Comparison of ENCODE assay signal across 18 cellular contexts in genomic region chr2:65913914-65914786, GRCh38.
"Had no signal": no experiment of that assay in that cellular context is flagged by ENCODE, and none has a peak within 500 bp of the region (broad histone marks: within the 10 kb centered on the region; RNA-seq: fewer than 3 reads in every experiment).

No MANE protein-coding gene starts in this region.

- H3K27ac Mint-ChIP-seq: activated CD4-positive, alpha-beta T cell treated with anti-CD3 and anti-CD28 coated beads for 36 hours; activated naive CD4-positive, alpha-beta T cell treated with anti-CD3 and anti-CD28 coated beads, Interleukin-2, amount 50 U/mL, for 24 hours; natural killer cell; stimulated activated naive B cell treated with anti-CD40 and anti-IgM and Interleukin-4, amounts not matched to agents 10 μg/mL and 1 μg/mL and 100 μg/mL, for 72 hours had no signal

- H3K9me3 Mint-ChIP-seq: activated naive CD4-positive, alpha-beta T cell treated with anti-CD3 and anti-CD28 coated beads, Interleukin-2, amount 50 U/mL, for 24 hours had no signal

- H2AFZ ChIP-seq: hepatocyte had no signal

- H3K27ac ChIP-seq: hepatocyte, neutrophil, pancreas, sigmoid colon, thoracic aorta, upper lobe of right lung, WERI-Rb-1 had no signal

- H3K4me3 Mint-ChIP-seq: activated CD4-positive, alpha-beta T cell treated with anti-CD3 and anti-CD28 coated beads for 36 hours; activated naive CD4-positive, alpha-beta T cell treated with anti-CD3 and anti-CD28 coated beads, Interleukin-2, amount 50 U/mL, for 24 hours; natural killer cell; stimulated activated naive B cell treated with anti-CD40 and anti-IgM and Interleukin-4, amounts not matched to agents 10 μg/mL and 1 μg/mL and 100 μg/mL, for 72 hours had no signal

- H3K36me3 Mint-ChIP-seq: activated naive CD4-positive, alpha-beta T cell treated with anti-CD3 and anti-CD28 coated beads, Interleukin-2, amount 50 U/mL, for 24 hours; natural killer cell; stimulated activated naive B cell treated with anti-CD40 and anti-IgM and Interleukin-4, amounts not matched to agents 10 μg/mL and 1 μg/mL and 100 μg/mL, for 72 hours had no signal

- H3K4me2 ChIP-seq: hepatocyte had no signal

- H3K27me3 ChIP-seq: hepatocyte, neutrophil, pancreas, sigmoid colon, upper lobe of right lung had no signal

- H3K4me1 ChIP-seq: upper lobe of right lung had no signal

- H3K9me3 ChIP-seq: neutrophil, pancreas, sigmoid colon, thoracic aorta, upper lobe of right lung had no signal

- DNase-seq: activated CD4-positive, alpha-beta T cell treated with anti-CD3 and anti-CD28 coated beads for 36 hours; activated CD4-positive, alpha-beta T cell treated with anti-CD3 and anti-CD28 coated beads, Interleukin-2, amount 50 U/mL, for 48 hours; activated gamma-delta T cell; cerebellar nuclear complex; cortex of kidney; effector CD8-positive, alpha-beta T cell; foreskin fibroblast; left cardiac atrium; natural killer cell; pancreas; sigmoid colon; stimulated activated naive B cell treated with anti-CD40 and anti-IgM and Interleukin-4, amounts not matched to agents 10 μg/mL and 1 μg/mL and 100 μg/mL, for 72 hours; upper lobe of right lung; WERI-Rb-1 had no signal

- H3K4me1 Mint-ChIP-seq: activated CD4-positive, alpha-beta T cell treated with anti-CD3 and anti-CD28 coated beads for 36 hours; activated naive CD4-positive, alpha-beta T cell treated with anti-CD3 and anti-CD28 coated beads, Interleukin-2, amount 50 U/mL, for 24 hours; natural killer cell; stimulated activated naive B cell treated with anti-CD40 and anti-IgM and Interleukin-4, amounts not matched to agents 10 μg/mL and 1 μg/mL and 100 μg/mL, for 72 hours had no signal

- ATAC-seq: activated CD4-positive, alpha-beta T cell treated with anti-CD3 and anti-CD28 coated beads for 36 hours; left cardiac atrium; natural killer cell; stimulated activated naive B cell treated with anti-CD40 and anti-IgM and Interleukin-4, amounts not matched to agents 10 μg/mL and 1 μg/mL and 100 μg/mL, for 72 hours; upper lobe of right lung had no signal

- H3K79me2 ChIP-seq: hepatocyte had no signal

- H3K36me3 ChIP-seq: neutrophil, pancreas, sigmoid colon, thoracic aorta, upper lobe of right lung, WERI-Rb-1 had no signal

- H3K27me3 Mint-ChIP-seq: activated CD4-positive, alpha-beta T cell treated with anti-CD3 and anti-CD28 coated beads for 36 hours; activated naive CD4-positive, alpha-beta T cell treated with anti-CD3 and anti-CD28 coated beads, Interleukin-2, amount 50 U/mL, for 24 hours; stimulated activated naive B cell treated with anti-CD40 and anti-IgM and Interleukin-4, amounts not matched to agents 10 μg/mL and 1 μg/mL and 100 μg/mL, for 72 hours had no signal

- H3K4me3 ChIP-seq: hepatocyte, pancreas, sigmoid colon, thoracic aorta, upper lobe of right lung had no signal
